Comparison of ENCODE assay signal across 11 cellular contexts in the genomic region with DNA sequence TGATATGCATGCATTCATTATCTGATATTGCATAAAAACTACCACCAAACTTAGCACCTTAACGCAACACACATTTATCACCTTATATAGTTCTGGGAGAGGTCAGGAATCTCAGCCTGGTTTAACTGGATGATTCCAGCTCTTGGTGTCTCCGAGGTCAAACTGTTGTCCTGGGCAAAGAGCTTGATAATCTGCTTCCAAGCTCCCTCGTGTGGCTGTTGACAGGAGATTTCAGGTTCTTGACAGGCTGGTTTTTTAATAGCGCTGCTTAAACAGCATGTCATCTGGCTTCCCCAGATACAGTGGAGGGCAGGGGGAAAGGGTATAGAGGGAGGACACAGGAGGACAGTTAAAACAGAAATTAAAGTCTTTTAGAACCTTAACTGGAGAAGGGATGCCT.
DNase-seq lines count a peak whose midpoint lies in the region; ATAC-seq and TF ChIP-seq lines count a peak whose summit lies in the region.
"Had no signal": no experiment of that assay in that cellular context is flagged by ENCODE, and none has a peak within 500 bp of the region (broad histone marks: within the 10 kb centered on the region; RNA-seq: fewer than 3 reads in every experiment).

No MANE protein-coding gene starts in this region.

- H3K27me3 ChIP-seq in BJ (ENCODE audit: control insufficient read depth, insufficient read depth, low read length), result no peaks in the 10 kb centered on the region

- DNase-seq in BJ (ENCODE audit: low read depth) (no peak), LoVo (ENCODE audit: low spot score) (peak; percentile 7), SW480 (ENCODE audit: low spot score) (peak; percentile 38), kidney tubule cell (ENCODE audit: low spot score) (peak; percentile 46), glutamatergic neuron (no peak)
- no peak for DNase-seq in effector CD4-positive, alpha-beta T cell
- DNase-seq: activated naive CD8-positive, alpha-beta T cell treated with anti-CD3 and anti-CD28 coated beads, Interleukin-2, amount 10 ng/mL, durations not matched to agents 7 days and 5 days; stimulated activated naive CD4-positive, alpha-beta T cell; T-helper 17 cell had no signal

- TF ChIP-seq CTCF in BJ (IDR thresholded peaks at IDR 0.05; ENCODE audit: insufficient read depth, low read depth, low read length) (peak; percentile 26; the same call in 1 of the 2 replicates), glutamatergic neuron (IDR thresholded peaks at IDR 0.05; ENCODE audit: partially characterized antibody, unreplicated experiment) (no peak)

- H3K4me1 Mint-ChIP-seq in glutamatergic neuron (ENCODE audit: low read depth, unreplicated experiment), result peaks cover 4% of the 10 kb centered on the region
- H3K4me1 Mint-ChIP-seq: activated naive CD8-positive, alpha-beta T cell treated with anti-CD3 and anti-CD28 coated beads, Interleukin-2, amount 10 ng/mL, durations not matched to agents 7 days and 5 days; T-helper 17 cell had no signal

- no peaks in the 10 kb centered on the region for H3K36me3 Mint-ChIP-seq in glutamatergic neuron (ENCODE audit: unreplicated experiment)
- H3K36me3 Mint-ChIP-seq: activated naive CD8-positive, alpha-beta T cell treated with anti-CD3 and anti-CD28 coated beads, Interleukin-2, amount 10 ng/mL, durations not matched to agents 7 days and 5 days had no signal

- H3K36me3 ChIP-seq in BJ (ENCODE audit: control insufficient read depth, insufficient read depth, low read length), result no peaks in the 10 kb centered on the region

- no peak overlapping the region for H3K4me3 ChIP-seq in BJ (ENCODE audit: low read depth, low read length)

- CTCF ChIA-PET in BJ (lab: Yijun Ruan, JAX), result no interaction called here

- H3K27me3 Mint-ChIP-seq in glutamatergic neuron (ENCODE audit: unreplicated experiment), result no peaks in the 10 kb centered on the region
- H3K27me3 Mint-ChIP-seq: activated naive CD8-positive, alpha-beta T cell treated with anti-CD3 and anti-CD28 coated beads, Interleukin-2, amount 10 ng/mL, durations not matched to agents 7 days and 5 days; T-helper 17 cell had no signal

- POLR2A ChIA-PET in BJ (lab: Charles Lee), result no interaction called here

- no peak overlapping the region for H3K27ac Mint-ChIP-seq in glutamatergic neuron (ENCODE audit: unreplicated experiment)
- H3K27ac Mint-ChIP-seq: activated naive CD8-positive, alpha-beta T cell treated with anti-CD3 and anti-CD28 coated beads, Interleukin-2, amount 10 ng/mL, durations not matched to agents 7 days and 5 days; T-helper 17 cell had no signal

- H3K4me3 Mint-ChIP-seq in glutamatergic neuron (ENCODE audit: unreplicated experiment), result no peak overlapping the region
- H3K4me3 Mint-ChIP-seq: activated naive CD8-positive, alpha-beta T cell treated with anti-CD3 and anti-CD28 coated beads, Interleukin-2, amount 10 ng/mL, durations not matched to agents 7 days and 5 days; T-helper 17 cell had no signal

- ATAC-seq in GM21526 (IDR thresholded peaks at IDR 0.05; ENCODE audit: low FRiP score, unreplicated experiment), result no peak
- ATAC-seq in GM19395 (IDR thresholded peaks at IDR 0.05; ENCODE audit: unreplicated experiment), result no peak
- ATAC-seq: T-helper 17 cell had no signal

- H3K9me3 Mint-ChIP-seq in glutamatergic neuron (ENCODE audit: unreplicated experiment), result no peaks in the 10 kb centered on the region

Comparison
In these comparisons a context has a peak if more than half of its experiments do, and no peak if none do; other contexts are left out.
1. DNase-seq: peak in LoVo (single experiment), SW480 (single experiment) and kidney tubule cell (single experiment); none in BJ (single experiment), glutamatergic neuron (single experiment) and effector CD4-positive, alpha-beta T cell (single experiment).